In genomic region chr9:101533334-101534187, GRCh38 we compare ENCODE assay signal across 8 cellular contexts. TPM values are rescaled to one million over a fixed set of nuclear protein-coding genes. Genes with fewer than 3 reads are reported as not detected.
DNase-seq lines count a peak whose midpoint lies in the region; ATAC-seq and TF ChIP-seq lines count a peak whose summit lies in the region.

TSS of gene RNF20 (plus strand) at chr9:101533853. CDS start at chr9:101535424, 1,571 bp downstream.

- peak; percentile 94 for ATAC-seq in GM19043 (IDR thresholded peaks at IDR 0.05; ENCODE audit: low read depth, unreplicated experiment)
- peak; percentile 99 for ATAC-seq in HG03378 (IDR thresholded peaks at IDR 0.05; ENCODE audit: unreplicated experiment)

- peak within 1 kb of the TSS; percentile 96 for H3K4me3 ChIP-seq in AG10803 (ENCODE audit: low read length)

- DNase-seq in AG10803 (ENCODE audit: low read depth) (peak; percentile 98), NCI-H460 (ENCODE audit: extremely low read depth, low read depth) (peak; percentile 99), cerebellar nuclear complex (lab: John Stamatoyannopoulos, UW) (peak; percentile 97 to 99), islet precursor cell (peak; percentile 100)
- DNase-seq in activated CD4-positive, CD25-positive, alpha-beta regulatory T cell treated with anti-CD3 and anti-CD28 coated beads, Interleukin-2, amount 50 U/mL, for 72 hours = peak; percentile 98
- DNase-seq in stimulated activated CD4-positive, alpha-beta T cell treated with anti-CD3 and anti-CD28 coated beads, Interleukin-12 subunit alpha, Interleukin-12 subunit beta, amount 100 ng/mL, for 48 hours (ENCODE audit: low read depth in 2 of 3, low spot score in 1 of 3) = peak; percentile 96 to 98 (median 98)

- peak; percentile 4; the same call in 1 of the 2 replicates for TF ChIP-seq CTCF in AG10803 (conservative IDR thresholded peaks at IDR 0.05; ENCODE audit: low read length)

RNA-seq across cellular contexts. Expression of gene RNF20, which starts in this region (rescaled TPM):
- total RNA-seq in NCI-H460 (2014; rRNA removed; shearing (Covaris generic)) = 32.1 and 37.6 TPM in 2 replicates
- polyA plus RNA-seq in NCI-H460 (2014; cell fraction: nucleus; rRNA removed) = 17.2 and 24.6 TPM in 2 replicates

Comparison
In these comparisons a context has a peak if more than half of its experiments do, and no peak if none do; other contexts are left out.
1. Peak in every context shown above with its lines: DNase-seq, ATAC-seq and H3K4me3 ChIP-seq.